Comparison of ENCODE assay signal across 26 cellular contexts in the genomic region with DNA sequence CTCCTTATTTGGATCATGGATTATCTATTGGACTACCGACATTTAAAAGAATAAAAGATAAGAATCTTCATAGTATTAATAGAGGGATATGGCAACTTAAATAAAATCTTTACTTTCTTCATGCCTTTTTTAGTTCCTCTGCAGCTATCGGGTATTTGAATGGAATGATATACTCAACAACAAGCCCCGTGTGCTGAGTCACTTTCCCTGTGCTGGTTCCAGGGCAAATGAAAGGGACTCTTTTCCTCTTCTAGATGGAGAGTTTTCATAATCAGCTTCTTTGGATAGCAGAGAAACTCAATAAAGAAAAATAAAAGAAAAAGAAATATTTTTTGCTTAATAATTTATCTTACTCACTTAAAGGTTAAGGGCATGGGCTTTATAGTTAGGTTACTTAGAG.
DNase-seq lines count a peak whose midpoint lies in the region; ATAC-seq and TF ChIP-seq lines count a peak whose summit lies in the region.
"Had no signal": no experiment of that assay in that cellular context is flagged by ENCODE, and none has a peak within 500 bp of the region (broad histone marks: within the 10 kb centered on the region; RNA-seq: fewer than 3 reads in every experiment).

No MANE protein-coding gene starts in this region.

- H3K4me3 Mint-ChIP-seq in chondrocyte (ENCODE audit: unreplicated experiment): no peak overlapping the region
- H3K4me3 Mint-ChIP-seq: activated B cell treated with CpG ODN at 0.5 μM for 24 hours; activated naive CD8-positive, alpha-beta T cell treated with anti-CD3 and anti-CD28 coated beads, Interleukin-2, amount 50 U/mL, for 24 hours; activated T-cell treated with anti-CD3 and anti-CD28 coated beads, Interleukin-2, amount 50 U/mL, for 4 hours; H9; naive thymus-derived CD8-positive, alpha-beta T cell; stimulated activated naive CD8-positive, alpha-beta T cell treated with anti-CD3 and anti-CD28 coated beads, Interleukin-15, Interleukin-2, amounts not matched to agents 100 ng/mL and 50 ng/mL, for 24 hours had no signal

- no peak overlapping the region for H3K18ac ChIP-seq in mesenchymal stem cell (ENCODE audit: low read depth in 1 of 2, low read length in 2 of 2)

- H3K9me3 Mint-ChIP-seq in chondrocyte (ENCODE audit: low read depth): no peaks in the 10 kb centered on the region
- H3K9me3 Mint-ChIP-seq: activated B cell treated with CpG ODN at 0.5 μM for 24 hours; activated naive CD8-positive, alpha-beta T cell treated with anti-CD3 and anti-CD28 coated beads, Interleukin-2, amount 50 U/mL, for 24 hours; activated T-cell treated with anti-CD3 and anti-CD28 coated beads, Interleukin-2, amount 50 U/mL, for 4 hours; H9; stimulated activated naive CD8-positive, alpha-beta T cell treated with anti-CD3 and anti-CD28 coated beads, Interleukin-15, Interleukin-2, amounts not matched to agents 100 ng/mL and 50 ng/mL, for 24 hours had no signal

- H2AFZ ChIP-seq in mesenchymal stem cell (ENCODE audit: low read depth, low read length): no peak overlapping the region
- H2AFZ ChIP-seq: PC-9 had no signal

- no peaks in the 10 kb centered on the region for H3K79me1 ChIP-seq in mesenchymal stem cell (replicated peaks; ENCODE audit: low read length, poor library complexity, severe bottlenecking)

- TF ChIP-seq CTCF in AG10803 (conservative IDR thresholded peaks at IDR 0.05; ENCODE audit: low read length) (no peak), coronary artery (IDR thresholded peaks at IDR 0.05) (no peak), vagina (IDR thresholded peaks at IDR 0.05) (no peak), chondrocyte (IDR thresholded peaks at IDR 0.05) (no peak)

- peaks cover 2% of the 10 kb centered on the region for H3K27me3 Mint-ChIP-seq in chondrocyte (ENCODE audit: low read depth)
- H3K27me3 Mint-ChIP-seq: activated B cell treated with CpG ODN at 0.5 μM for 24 hours; activated naive CD8-positive, alpha-beta T cell treated with anti-CD3 and anti-CD28 coated beads, Interleukin-2, amount 50 U/mL, for 24 hours; naive thymus-derived CD8-positive, alpha-beta T cell; stimulated activated naive CD8-positive, alpha-beta T cell treated with anti-CD3 and anti-CD28 coated beads, Interleukin-15, Interleukin-2, amounts not matched to agents 100 ng/mL and 50 ng/mL, for 24 hours had no signal

- no peak for ATAC-seq in GM21529 (IDR thresholded peaks at IDR 0.05; ENCODE audit: unreplicated experiment)
- ATAC-seq: activated naive CD8-positive, alpha-beta T cell treated with anti-CD3 and anti-CD28 coated beads, Interleukin-2, amount 50 U/mL, for 24 hours; activated T-cell treated with anti-CD3 and anti-CD28 coated beads, Interleukin-2, amount 50 U/mL, for 4 hours; left lung; naive thymus-derived CD8-positive, alpha-beta T cell; Right ventricle myocardium inferior; SK-N-SH treated with all-trans-retinoic acid at 6 μM for 48 hours had no signal

- TF ChIP-seq POLR2A in vagina (IDR thresholded peaks at IDR 0.05): no peak

- no peak overlapping the region for H3K27ac Mint-ChIP-seq in chondrocyte (ENCODE audit: unreplicated experiment)
- H3K27ac Mint-ChIP-seq: activated B cell treated with CpG ODN at 0.5 μM for 24 hours; activated naive CD8-positive, alpha-beta T cell treated with anti-CD3 and anti-CD28 coated beads, Interleukin-2, amount 50 U/mL, for 24 hours; H9; naive thymus-derived CD8-positive, alpha-beta T cell; stimulated activated naive CD8-positive, alpha-beta T cell treated with anti-CD3 and anti-CD28 coated beads, Interleukin-15, Interleukin-2, amounts not matched to agents 100 ng/mL and 50 ng/mL, for 24 hours had no signal

- no peaks in the 10 kb centered on the region for H3K36me3 Mint-ChIP-seq in chondrocyte (ENCODE audit: low read depth)
- H3K36me3 Mint-ChIP-seq: naive thymus-derived CD8-positive, alpha-beta T cell had no signal

- 60% methylated on average over 2 of the region's 3 CpGs for WGBS in mesenchymal stem cell

- no peak overlapping the region for H3K4ac ChIP-seq in mesenchymal stem cell (ENCODE audit: low read depth in 1 of 2, low read length in 2 of 2)

- no peak overlapping the region for H3K9ac ChIP-seq in mesenchymal stem cell (ENCODE audit: low read length)

- H3K4me1 ChIP-seq in mesenchymal stem cell (ENCODE audit: control insufficient read depth, insufficient read depth, low read depth, low read length): no peaks in the 10 kb centered on the region
- no peaks in the 10 kb centered on the region for H3K4me1 ChIP-seq in vagina
- H3K4me1 ChIP-seq: left lung, thyroid gland had no signal

- DNase-seq in AG10803 (ENCODE audit: low read depth): peak; percentile 33
- DNase-seq in MG63: peak; percentile 2
- no peak for DNase-seq in coronary artery (ENCODE audit: low spot score)
- DNase-seq in mesenchymal stem cell: peak; percentile 12
- no peak for DNase-seq in NCI-H345 treated with DMSO at 0.1 percent for 48 hours (lab: John Stamatoyannopoulos, UW; ENCODE audit: unreplicated experiment)
- no peak for DNase-seq in vagina (ENCODE audit: extremely low spot score in 2 of 2)
- DNase-seq in chondrocyte (ENCODE audit: low spot score): no peak
- DNase-seq: activated B cell treated with CpG ODN at 0.5 μM for 24 hours; activated CD4-positive, alpha-beta T cell treated with anti-CD3 and anti-CD28 coated beads, Interleukin-2, amount 50 U/mL, for 1 hour; activated naive CD8-positive, alpha-beta T cell treated with anti-CD3 and anti-CD28 coated beads, Interleukin-2, amount 50 U/mL, for 24 hours; activated T-cell treated with anti-CD3 and anti-CD28 coated beads, Interleukin-2, amount 50 U/mL, for 4 hours; DMS153; effector CD8-positive, alpha-beta T cell; H9; KG1; left lung; naive thymus-derived CD8-positive, alpha-beta T cell; NCI-H2171 treated with DMSO at 0.1 percent for 48 hours; NCI-H524; PC-9; thyroid gland had no signal

- H2BK120ac ChIP-seq in mesenchymal stem cell (ENCODE audit: low read depth, low read length): no peak overlapping the region

- no peaks in the 10 kb centered on the region for H3K27me3 ChIP-seq in MG63
- no peaks in the 10 kb centered on the region for H3K27me3 ChIP-seq in mesenchymal stem cell (ENCODE audit: control insufficient read depth in 1 of 2, insufficient read depth in 1 of 2, low read length in 2 of 2)
- no peaks in the 10 kb centered on the region for H3K27me3 ChIP-seq in vagina
- H3K27me3 ChIP-seq: left lung, thyroid gland had no signal

- no peak overlapping the region for H2BK15ac ChIP-seq in mesenchymal stem cell (ENCODE audit: low read depth, poor library complexity, severe bottlenecking)

- peaks cover 4% of the 10 kb centered on the region for H3K4me1 Mint-ChIP-seq in chondrocyte (ENCODE audit: low read depth)
- H3K4me1 Mint-ChIP-seq: activated B cell treated with CpG ODN at 0.5 μM for 24 hours; activated naive CD8-positive, alpha-beta T cell treated with anti-CD3 and anti-CD28 coated beads, Interleukin-2, amount 50 U/mL, for 24 hours; naive thymus-derived CD8-positive, alpha-beta T cell had no signal

- H2AK5ac ChIP-seq in mesenchymal stem cell (ENCODE audit: low read length, severe bottlenecking): no peak overlapping the region

- no peak overlapping the region for H2BK5ac ChIP-seq in mesenchymal stem cell (ENCODE audit: low read depth, low read length, poor library complexity, severe bottlenecking)

- H3K27ac ChIP-seq in coronary artery (peak overlapping the region; percentile 33 to 52), mesenchymal stem cell (ENCODE audit: low read length, poor library complexity, severe bottlenecking) (no peak overlapping the region), vagina (no peak overlapping the region)
- H3K27ac ChIP-seq: left lung, PC-9, skin epidermis, thyroid gland had no signal

- no peaks in the 10 kb centered on the region for H3K9me3 ChIP-seq in MG63
- no peaks in the 10 kb centered on the region for H3K9me3 ChIP-seq in mesenchymal stem cell (ENCODE audit: control insufficient read depth, low read length)
- no peaks in the 10 kb centered on the region for H3K9me3 ChIP-seq in vagina
- H3K9me3 ChIP-seq: left lung, thyroid gland had no signal

- H3K14ac ChIP-seq in mesenchymal stem cell (ENCODE audit: low read length in 2 of 2): no peak overlapping the region

- H3K36me3 ChIP-seq in MG63: no peaks in the 10 kb centered on the region
- no peaks in the 10 kb centered on the region for H3K36me3 ChIP-seq in mesenchymal stem cell (ENCODE audit: control insufficient read depth in 1 of 2, insufficient read depth in 2 of 2, low read depth in 1 of 2, low read length in 2 of 2)
- no peaks in the 10 kb centered on the region for H3K36me3 ChIP-seq in vagina
- H3K36me3 ChIP-seq: left lung, thyroid gland had no signal

- no peak overlapping the region for H4K91ac ChIP-seq in mesenchymal stem cell (ENCODE audit: low read length)

- H4K8ac ChIP-seq in mesenchymal stem cell (ENCODE audit: low read length): no peak overlapping the region

- H2BK12ac ChIP-seq in mesenchymal stem cell (ENCODE audit: low read length in 2 of 2): no peak overlapping the region

- H3K23ac ChIP-seq in mesenchymal stem cell (ENCODE audit: low read length in 2 of 2): no peak overlapping the region

- intact Hi-C loops in vagina (cut with DNase I): no loop called here

- H3K4me3 ChIP-seq in AG10803 (ENCODE audit: low read length): no peak overlapping the region
- H3K4me3 ChIP-seq in MG63: no peak overlapping the region
- H3K4me3 ChIP-seq in coronary artery: no peak overlapping the region
- H3K4me3 ChIP-seq in mesenchymal stem cell (ENCODE audit: insufficient read depth in 1 of 2, low read depth in 1 of 2, low read length in 2 of 2): no peak overlapping the region
- no peak overlapping the region for H3K4me3 ChIP-seq in vagina
- H3K4me3 ChIP-seq: left lung, PC-9, skin epidermis, thyroid gland had no signal

- H3K4me2 ChIP-seq in mesenchymal stem cell (ENCODE audit: low read length, poor library complexity, severe bottlenecking): no peak overlapping the region
- H3K4me2 ChIP-seq: PC-9 had no signal

Comparison
In these comparisons a context has a peak if more than half of its experiments do, and no peak if none do; other contexts are left out.
1. DNase-seq: peak in AG10803 (single experiment), MG63 (single experiment) and mesenchymal stem cell (single experiment); none in coronary artery (single experiment), NCI-H345 treated with DMSO at 0.1 percent for 48 hours (single experiment), vagina (0 of 2) and chondrocyte (single experiment).
2. H3K27ac ChIP-seq: peak in coronary artery (2 of 2); none in mesenchymal stem cell (single experiment) and vagina (single experiment).